In genomic region chr5:97041239-97041638, GRCh38 we compare ENCODE assay signal across 1 cellular context.
TF ChIP-seq lines count a peak whose summit lies in the region.

No MANE protein-coding gene starts in this region.

TF ChIP-seq in K562, 482 proteins besides CTCF, POLR2A, EP300 and RAD21 (continued from another document):
- TF ChIP-seq MYNN (IDR thresholded peaks at IDR 0.05) (no peak), MYNN (CRISPR knock-in tag; IDR thresholded peaks at IDR 0.05) (no peak), HBP1 (CRISPR knock-in tag; IDR thresholded peaks at IDR 0.05) (no peak), EP400 (IDR thresholded peaks at IDR 0.05) (no peak), ZNF740 (CRISPR knock-in tag; IDR thresholded peaks at IDR 0.05) (no peak), ZNF740 (tag; IDR thresholded peaks at IDR 0.05) (peak in 1 of 2 experiments; percentile 70; a peak in 1 of 4 replicates), ZNF316 (IDR thresholded peaks at IDR 0.05) (no peak), RERE (CRISPR knock-in tag; IDR thresholded peaks at IDR 0.05; ENCODE audit: borderline replicate concordance) (no peak), ZBTB26 (CRISPR knock-in tag; IDR thresholded peaks at IDR 0.05) (no peak), HES1 (IDR thresholded peaks at IDR 0.05; ENCODE audit: low read depth) (no peak), PHF8 (IDR thresholded peaks at IDR 0.05; ENCODE audit: borderline replicate concordance, low read length) (no peak), ZBTB33 (CRISPR knock-in tag; IDR thresholded peaks at IDR 0.05) (no peak), ZNF311 (CRISPR knock-in tag; IDR thresholded peaks at IDR 0.05) (peak; percentile 68; the same call in 1 of the 2 replicates), MED1 (CRISPR knock-in tag; IDR thresholded peaks at IDR 0.05; ENCODE audit: borderline replicate concordance) (no peak), ARID3B (CRISPR knock-in tag; IDR thresholded peaks at IDR 0.05; ENCODE audit: borderline replicate concordance) (0 out of 2 replicates have a peak, but pooled peaks have one; percentile 71), PURB (CRISPR knock-in tag; IDR thresholded peaks at IDR 0.05; ENCODE audit: low read depth) (no peak), ZBTB49 (CRISPR knock-in tag; IDR thresholded peaks at IDR 0.05; ENCODE audit: borderline replicate concordance) (no peak), ZNF175 (CRISPR knock-in tag; IDR thresholded peaks at IDR 0.05; ENCODE audit: low read depth) (peak; percentile 94), PTTG1 (tag; IDR thresholded peaks at IDR 0.05; ENCODE audit: low read depth) (peak; percentile 82), YY1 (IDR thresholded peaks at IDR 0.05; ENCODE audit: borderline replicate concordance in 1 of 3, control insufficient read depth in 1 of 3, extremely low read depth in 1 of 3, insufficient read depth in 3 of 3, insufficient read length in 1 of 3, insufficient replicate concordance in 2 of 3, low read depth in 1 of 3, low read length in 2 of 3) (no peak), NKRF (IDR thresholded peaks at IDR 0.05; ENCODE audit: borderline replicate concordance) (no peak), SAFB2 (IDR thresholded peaks at IDR 0.05; ENCODE audit: borderline replicate concordance, low read depth, low read length, severe bottlenecking) (no peak), ZFP30 (CRISPR knock-in tag; IDR thresholded peaks at IDR 0.05; ENCODE audit: borderline replicate concordance) (no peak), KDM2B (CRISPR knock-in tag; IDR thresholded peaks at IDR 0.05) (no peak), ZNF780A (CRISPR knock-in tag; IDR thresholded peaks at IDR 0.05) (no peak), GMEB1 (CRISPR knock-in tag; IDR thresholded peaks at IDR 0.05) (peak; percentile 62)
